Comparison of ENCODE assay signal across 18 cellular contexts in genomic region chr16:79703066-79703465, GRCh38.
DNase-seq lines count a peak whose midpoint lies in the region; ATAC-seq and TF ChIP-seq lines count a peak whose summit lies in the region.
"Had no signal": no experiment of that assay in that cellular context is flagged by ENCODE, and none has a peak within 500 bp of the region (broad histone marks: within the 10 kb centered on the region; RNA-seq: fewer than 3 reads in every experiment).

No MANE protein-coding gene starts in this region.

- no peaks in the 10 kb centered on the region for H3K4me1 ChIP-seq in foreskin keratinocyte
- peaks cover 25 to 63% of the 10 kb centered on the region in 2 donors for H3K4me1 ChIP-seq in thoracic aorta (ENCODE audit: control insufficient read depth in 1 of 2, low read depth in 2 of 2)
- H3K4me1 ChIP-seq in right atrium auricular region, result no peaks in the 10 kb centered on the region
- H3K4me1 ChIP-seq: A549 had no signal

- H3K4me3 Mint-ChIP-seq in chondrocyte (ENCODE audit: unreplicated experiment), result no peak overlapping the region
- H3K4me3 Mint-ChIP-seq in activated CD8-positive, alpha-beta memory T cell treated with anti-CD3 and anti-CD28 coated beads, Interleukin-2, amount 10 ng/mL, durations not matched to agents 7 days and 5 days, result no peak overlapping the region
- H3K4me3 Mint-ChIP-seq: CD8-positive, alpha-beta T cell had no signal

- H3K9me3 ChIP-seq in thoracic aorta (no peaks in the 10 kb centered on the region), right atrium auricular region (no peaks in the 10 kb centered on the region)
- H3K9me3 ChIP-seq: A549 had no signal

- peaks cover 3% of the 10 kb centered on the region for H3K9me3 Mint-ChIP-seq in chondrocyte (ENCODE audit: low read depth)
- no peaks in the 10 kb centered on the region for H3K9me3 Mint-ChIP-seq in activated CD8-positive, alpha-beta memory T cell treated with anti-CD3 and anti-CD28 coated beads, Interleukin-2, amount 10 ng/mL, durations not matched to agents 7 days and 5 days (ENCODE audit: low read depth)
- H3K9me3 Mint-ChIP-seq: CD8-positive, alpha-beta T cell had no signal

- H3K27me3 ChIP-seq in foreskin keratinocyte, result no peaks in the 10 kb centered on the region
- no peaks in the 10 kb centered on the region for H3K27me3 ChIP-seq in thoracic aorta (replicated peaks; ENCODE audit: insufficient read depth)
- no peaks in the 10 kb centered on the region for H3K27me3 ChIP-seq in right atrium auricular region
- H3K27me3 ChIP-seq: BLaER1 treated with 17β-estradiol and CSF1 and Interleukin-3, amounts not matched to agents 10 nM and 100 nM had no signal

- ATAC-seq in foreskin keratinocyte (peak; percentile 39), thoracic aorta (ENCODE audit: insufficient number of reproducible peaks, low FRiP score, low read depth) (no peak), left lobe of liver (no peak)
- ATAC-seq in activated CD8-positive, alpha-beta memory T cell treated with anti-CD3 and anti-CD28 coated beads, Interleukin-2, amount 10 ng/mL, durations not matched to agents 7 days and 5 days, result no peak
- ATAC-seq: A549; CD8-positive, alpha-beta T cell had no signal

- no peaks in the 10 kb centered on the region for H3K27me3 Mint-ChIP-seq in chondrocyte (ENCODE audit: low read depth)
- peaks cover 25% of the 10 kb centered on the region for H3K27me3 Mint-ChIP-seq in activated CD8-positive, alpha-beta memory T cell treated with anti-CD3 and anti-CD28 coated beads, Interleukin-2, amount 10 ng/mL, durations not matched to agents 7 days and 5 days

- H3K36me3 ChIP-seq in thoracic aorta, result no peaks in the 10 kb centered on the region
- no peaks in the 10 kb centered on the region for H3K36me3 ChIP-seq in right atrium auricular region
- H3K36me3 ChIP-seq: BLaER1 treated with 17β-estradiol and CSF1 and Interleukin-3, amounts not matched to agents 10 nM and 100 nM had no signal

- no peak for TF ChIP-seq CTCF in chondrocyte (IDR thresholded peaks at IDR 0.05)
- no peak for TF ChIP-seq CTCF in foreskin keratinocyte (conservative IDR thresholded peaks at IDR 0.05)
- TF ChIP-seq CTCF in thoracic aorta (IDR thresholded peaks at IDR 0.05), result no peak
- no peak for TF ChIP-seq CTCF in right atrium auricular region (IDR thresholded peaks at IDR 0.05)

- H3K4me1 Mint-ChIP-seq in chondrocyte (ENCODE audit: low read depth), result peaks cover 31% of the 10 kb centered on the region
- H3K4me1 Mint-ChIP-seq in activated CD8-positive, alpha-beta memory T cell treated with anti-CD3 and anti-CD28 coated beads, Interleukin-2, amount 10 ng/mL, durations not matched to agents 7 days and 5 days, result no peaks in the 10 kb centered on the region

- H3K27ac ChIP-seq in foreskin keratinocyte, result no peak overlapping the region
- peak overlapping the region; percentile 52 to 70 for H3K27ac ChIP-seq in thoracic aorta
- no peak overlapping the region for H3K27ac ChIP-seq in right atrium auricular region
- H3K27ac ChIP-seq: A549; BLaER1 treated with 17β-estradiol and CSF1 and Interleukin-3, amounts not matched to agents 10 nM and 100 nM had no signal

- H3K36me3 Mint-ChIP-seq in chondrocyte (ENCODE audit: low read depth), result peaks cover 2% of the 10 kb centered on the region
- H3K36me3 Mint-ChIP-seq in activated CD8-positive, alpha-beta memory T cell treated with anti-CD3 and anti-CD28 coated beads, Interleukin-2, amount 10 ng/mL, durations not matched to agents 7 days and 5 days, result no peaks in the 10 kb centered on the region
- H3K36me3 Mint-ChIP-seq: CD8-positive, alpha-beta T cell had no signal

- DNase-seq in LHCN-M2 (ENCODE audit: low read depth), result peak; percentile 50
- DNase-seq in chondrocyte (ENCODE audit: low spot score), result no peak
- peak in 1 of 2 donors; percentile 7 for DNase-seq in foreskin keratinocyte
- no peak for DNase-seq in thoracic aorta (ENCODE audit: low spot score)
- DNase-seq in right atrium auricular region (ENCODE audit: low spot score), result no peak
- DNase-seq in activated CD8-positive, alpha-beta memory T cell treated with anti-CD3 and anti-CD28 coated beads, Interleukin-2, amount 10 ng/mL, durations not matched to agents 7 days and 5 days, result no peak
- DNase-seq in left lobe of liver (ENCODE audit: low spot score), result no peak
- DNase-seq: Calu3; CD8-positive, alpha-beta T cell; Kasumi-1; NCI-H1105; NCI-H1694; NCI-H2081 treated with DMSO at 0.1 percent for 48 hours; NCI-H748 treated with DMSO at 0.1 percent for 48 hours; OCI-M1; SHP77 had no signal

- CTCF ChIA-PET in activated CD8-positive, alpha-beta memory T cell treated with anti-CD3 and anti-CD28 coated beads, Interleukin-2, amount 10 ng/mL, durations not matched to agents 7 days and 5 days (lab: Charles Lee), result no interaction called here

- H3K27ac Mint-ChIP-seq in chondrocyte (ENCODE audit: unreplicated experiment), result peak overlapping the region; percentile 87
- H3K27ac Mint-ChIP-seq in activated CD8-positive, alpha-beta memory T cell treated with anti-CD3 and anti-CD28 coated beads, Interleukin-2, amount 10 ng/mL, durations not matched to agents 7 days and 5 days, result no peak overlapping the region
- H3K27ac Mint-ChIP-seq: CD8-positive, alpha-beta T cell had no signal

- H3K4me3 ChIP-seq in thoracic aorta (no peak overlapping the region), right atrium auricular region (no peak overlapping the region)
- H3K4me3 ChIP-seq: A549; BLaER1 treated with 17β-estradiol and CSF1 and Interleukin-3, amounts not matched to agents 10 nM and 100 nM had no signal

Comparison
In these comparisons a context has a peak if more than half of its experiments do, and no peak if none do; other contexts are left out.
1. H3K27ac ChIP-seq: peak in thoracic aorta (2 of 2); none in foreskin keratinocyte (single experiment) and right atrium auricular region (0 of 2).